Comparison of ENCODE assay signal across 26 cellular contexts in the genomic region with DNA sequence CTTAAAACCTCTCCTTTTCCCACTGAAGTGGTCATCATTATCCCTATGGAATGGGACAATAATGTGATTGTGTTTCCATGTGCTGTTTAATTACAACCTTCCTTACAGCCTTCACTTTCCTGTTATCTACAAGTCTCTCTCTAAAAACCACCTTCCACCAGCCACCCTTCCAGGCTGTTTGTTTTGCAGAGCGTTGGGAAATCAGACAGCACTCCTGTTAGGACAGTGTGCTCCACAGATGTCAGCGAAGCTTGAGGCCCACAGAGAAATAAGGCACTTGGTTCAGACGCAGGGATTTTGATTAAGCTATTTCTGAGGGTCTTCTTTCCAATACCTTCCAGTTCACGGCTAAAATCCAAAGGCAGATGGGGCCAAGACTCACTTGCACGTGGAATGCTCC.
"Had no signal": no experiment of that assay in that cellular context is flagged by ENCODE, and none has a peak within 500 bp of the region (broad histone marks: within the 10 kb centered on the region; RNA-seq: fewer than 3 reads in every experiment).

No MANE protein-coding gene starts in this region.

- ATAC-seq: activated T-cell treated with anti-CD3 and anti-CD28 coated beads, Interleukin-2, amount 50 U/mL, for 72 hours; body of pancreas; foreskin keratinocyte; left ventricle myocardium superior; natural killer cell; psoas muscle had no signal

- H3K9me3 ChIP-seq: body of pancreas, psoas muscle, right atrium auricular region, transverse colon, uterus had no signal

- H3K27me3 Mint-ChIP-seq: dendritic cell treated with granulocyte-macrophage colony-stimulating factor and Interleukin-4, amounts not matched to agents 40 ng/mL and 50 ng/mL, for 4 days; stimulated activated naive CD8-positive, alpha-beta T cell treated with anti-CD3 and anti-CD28 coated beads, Interleukin-15, Interleukin-2, amounts not matched to agents 100 ng/mL and 50 ng/mL, for 24 hours had no signal

- H3K4me1 ChIP-seq: body of pancreas, psoas muscle, right atrium auricular region, uterus had no signal

- H3K27ac ChIP-seq: body of pancreas, cardiac muscle cell, foreskin keratinocyte, psoas muscle, right atrium auricular region, skin epidermis, transverse colon, uterus had no signal

- DNase-seq: activated CD4-positive, alpha-beta T cell treated with anti-CD3 and anti-CD28 coated beads for 4 hours; activated CD4-positive, alpha-beta T cell treated with anti-CD3 and anti-CD28 coated beads, Interleukin-2, amount 50 U/mL, for 48 hours; activated CD4-positive, CD25-positive, alpha-beta regulatory T cell; activated gamma-delta T cell treated with Interleukin-2 at 50 U/mL for 16 hours; activated T-cell treated with anti-CD3 and anti-CD28 coated beads, Interleukin-2, amount 50 U/mL, for 72 hours; anterior cingulate cortex; body of pancreas; effector CD4-positive, alpha-beta T cell; erythroblast; foreskin keratinocyte; hippocampal formation; left ventricle myocardium superior; mammary epithelial cell; midbrain; natural killer cell; psoas muscle; stimulated activated CD4-positive, alpha-beta T cell treated with anti-CD3 and anti-CD28 coated beads, Interleukin-1b, Interleukin-23, amount 100 ng/mL, for 48 hours; substantia nigra; transverse colon had no signal

- H3K36me3 ChIP-seq: cardiac muscle cell, transverse colon, uterus had no signal

- H3K4me3 Mint-ChIP-seq: activated T-cell treated with anti-CD3 and anti-CD28 coated beads, Interleukin-2, amount 50 U/mL, for 72 hours; dendritic cell treated with granulocyte-macrophage colony-stimulating factor and Interleukin-4, amounts not matched to agents 40 ng/mL and 50 ng/mL, for 4 days; natural killer cell; stimulated activated naive CD8-positive, alpha-beta T cell treated with anti-CD3 and anti-CD28 coated beads, Interleukin-15, Interleukin-2, amounts not matched to agents 100 ng/mL and 50 ng/mL, for 24 hours; T-helper 1 cell treated with Interleukin-12 subunit alpha and Interleukin-12 subunit beta and Interleukin-4 antibody, amounts not matched to agents 30 μg/mL and 1 μg/mL, for 36 hours had no signal

- H3K27ac Mint-ChIP-seq: activated T-cell treated with anti-CD3 and anti-CD28 coated beads, Interleukin-2, amount 50 U/mL, for 72 hours; natural killer cell; stimulated activated naive CD8-positive, alpha-beta T cell treated with anti-CD3 and anti-CD28 coated beads, Interleukin-15, Interleukin-2, amounts not matched to agents 100 ng/mL and 50 ng/mL, for 24 hours; T-helper 1 cell treated with Interleukin-12 subunit alpha and Interleukin-12 subunit beta and Interleukin-4 antibody, amounts not matched to agents 30 μg/mL and 1 μg/mL, for 36 hours had no signal

- H3K4me3 ChIP-seq: body of pancreas, cardiac muscle cell, psoas muscle, right atrium auricular region, skin epidermis, transverse colon, uterus had no signal
